In genomic region chr3:109729111-109729510, GRCh38 we compare ENCODE assay signal across 16 cellular contexts.
"Had no signal": no experiment of that assay in that cellular context is flagged by ENCODE, and none has a peak within 500 bp of the region (broad histone marks: within the 10 kb centered on the region; RNA-seq: fewer than 3 reads in every experiment).

No MANE protein-coding gene starts in this region.

- H3K36me3 ChIP-seq: brain microvascular endothelial cell, heart right ventricle, sigmoid colon, upper lobe of left lung had no signal

- DNase-seq: activated B cell treated with CpG ODN at 0.5 μM for 24 hours; activated CD4-positive, alpha-beta T cell treated with anti-CD3 and anti-CD28 coated beads, Interleukin-2, amount 10 ng/mL, durations not matched to agents 7 days and 5 days; activated CD8-positive, alpha-beta memory T cell treated with anti-CD3 and anti-CD28 coated beads for 24 hours; activated naive CD8-positive, alpha-beta T cell treated with anti-CD3 and anti-CD28 coated beads, Interleukin-2, amount 10 ng/mL, durations not matched to agents 7 days and 5 days; anterior cingulate cortex; brain microvascular endothelial cell; endodermal cell; heart right ventricle; naive B cell; sigmoid colon; stimulated activated CD4-positive, alpha-beta T cell treated with anti-CD3 and anti-CD28 coated beads, Interleukin-1b, Interleukin-23, amount 100 ng/mL, for 48 hours; stimulated activated naive CD8-positive, alpha-beta T cell treated with anti-CD3 and anti-CD28 coated beads, Interleukin-15, amount 100 ng/mL, for 72 hours; testis; upper lobe of left lung had no signal

- H3K27me3 ChIP-seq: brain microvascular endothelial cell, heart right ventricle, sigmoid colon, testis, upper lobe of left lung had no signal

- H3K27ac ChIP-seq: brain microvascular endothelial cell, heart right ventricle, parathyroid adenoma, sigmoid colon, testis, upper lobe of left lung had no signal

- H3K4me3 ChIP-seq: heart right ventricle, lung, sigmoid colon, testis, upper lobe of left lung had no signal

- H3K4me1 ChIP-seq: heart right ventricle, parathyroid adenoma, sigmoid colon, testis, upper lobe of left lung had no signal

- H3K9me3 ChIP-seq: testis, upper lobe of left lung had no signal

- ATAC-seq: heart right ventricle; stimulated activated naive CD8-positive, alpha-beta T cell treated with anti-CD3 and anti-CD28 coated beads, Interleukin-15, amount 100 ng/mL, for 72 hours had no signal
